In the genomic region with DNA sequence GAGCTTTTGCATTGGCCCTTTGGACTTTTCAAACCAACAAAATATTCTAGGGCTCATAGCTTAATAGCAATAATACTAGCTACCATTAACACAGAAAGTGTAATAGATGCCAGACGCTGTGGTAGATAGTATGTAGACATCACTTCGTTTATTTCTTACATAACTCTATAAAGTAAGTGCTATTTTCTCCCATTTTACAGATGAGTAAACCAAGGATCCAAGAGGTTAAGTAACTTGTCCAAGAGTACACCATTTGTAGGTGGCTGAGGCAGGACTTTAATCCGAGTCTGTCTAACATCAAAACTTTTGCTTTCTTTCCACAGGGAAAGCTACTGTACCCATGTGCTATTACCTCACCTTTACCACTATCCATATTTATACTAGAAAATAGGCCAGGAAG, we compare ENCODE assay signal across 24 cellular contexts.
"Had no signal": no experiment of that assay in that cellular context is flagged by ENCODE, and none has a peak within 500 bp of the region (broad histone marks: within the 10 kb centered on the region; RNA-seq: fewer than 3 reads in every experiment).

No MANE protein-coding gene starts in this region.

- H3K27ac Mint-ChIP-seq: activated CD8-positive, alpha-beta T cell treated with anti-CD3 and anti-CD28 coated beads, Interleukin-2, amount 10 ng/mL, durations not matched to agents 7 days and 5 days; activated naive CD4-positive, alpha-beta T cell treated with anti-CD3 and anti-CD28 coated beads, Interleukin-2, amount 50 U/mL, for 24 hours; activated T-cell treated with anti-CD3 and anti-CD28 coated beads, Interleukin-2, amount 50 U/mL, for 24 hours; activated T-helper 1 cell treated with anti-CD3 and anti-CD28 coated beads, Interleukin-12 subunit alpha, Interleukin-12 subunit beta, Interleukin-2, Interleukin-4 antibody, amounts not matched to agents 30 ng/mL and 10 ng/mL and 1 ng/mL, durations not matched to agents 14 hours and 24 hours and 36 hours had no signal

- H3K36me3 Mint-ChIP-seq: activated naive CD4-positive, alpha-beta T cell treated with anti-CD3 and anti-CD28 coated beads, Interleukin-2, amount 50 U/mL, for 24 hours; brain had no signal

- H3K36me3 ChIP-seq: WERI-Rb-1 had no signal

- H3K4me1 Mint-ChIP-seq: activated naive CD4-positive, alpha-beta T cell treated with anti-CD3 and anti-CD28 coated beads, Interleukin-2, amount 50 U/mL, for 24 hours had no signal

- DNase-seq: activated CD4-positive, alpha-beta T cell treated with anti-CD3 and anti-CD28 coated beads for 4 hours; activated CD4-positive, alpha-beta T cell treated with anti-CD3 and anti-CD28 coated beads, Interleukin-2, amount 50 U/mL, for 4 hours; activated CD8-positive, alpha-beta memory T cell treated with anti-CD3 and anti-CD28 coated beads, Interleukin-2, amount 50 U/mL, for 48 hours; activated CD8-positive, alpha-beta T cell treated with anti-CD3 and anti-CD28 coated beads, Interleukin-2, amount 10 ng/mL, durations not matched to agents 7 days and 5 days; activated effector memory CD4-positive, alpha-beta T cell treated with Interleukin-2 at 50 U/mL for 16 hours; activated naive CD4-positive, alpha-beta T cell; activated T-cell treated with anti-CD3 and anti-CD28 coated beads, Interleukin-2, amount 50 U/mL, for 24 hours; aorta; Karpas-422; MM.1S; NCI-H1105; NCI-H1436; NCI-H1694 treated with DMSO at 0.1 percent for 48 hours; NCI-H2029 treated with DMSO at 0.1 percent for 48 hours; NCI-H345; NCI-H510A; NCI-H526 treated with DMSO at 0.1 percent for 48 hours; NCI-H82; SIG-M5; T-helper 1 cell; WERI-Rb-1 had no signal

- H3K27ac ChIP-seq: WERI-Rb-1 had no signal

- ATAC-seq: activated CD8-positive, alpha-beta T cell treated with anti-CD3 and anti-CD28 coated beads, Interleukin-2, amount 10 ng/mL, durations not matched to agents 7 days and 5 days had no signal

- H3K9me3 Mint-ChIP-seq: activated naive CD4-positive, alpha-beta T cell treated with anti-CD3 and anti-CD28 coated beads, Interleukin-2, amount 50 U/mL, for 24 hours; activated T-cell treated with anti-CD3 and anti-CD28 coated beads, Interleukin-2, amount 50 U/mL, for 24 hours; activated T-helper 1 cell treated with anti-CD3 and anti-CD28 coated beads, Interleukin-12 subunit alpha, Interleukin-12 subunit beta, Interleukin-2, Interleukin-4 antibody, amounts not matched to agents 30 ng/mL and 10 ng/mL and 1 ng/mL, durations not matched to agents 14 hours and 24 hours and 36 hours; brain had no signal

- H3K4me3 Mint-ChIP-seq: activated CD8-positive, alpha-beta T cell treated with anti-CD3 and anti-CD28 coated beads, Interleukin-2, amount 10 ng/mL, durations not matched to agents 7 days and 5 days; activated naive CD4-positive, alpha-beta T cell treated with anti-CD3 and anti-CD28 coated beads, Interleukin-2, amount 50 U/mL, for 24 hours; activated T-cell treated with anti-CD3 and anti-CD28 coated beads, Interleukin-2, amount 50 U/mL, for 24 hours; activated T-helper 1 cell treated with anti-CD3 and anti-CD28 coated beads, Interleukin-12 subunit alpha, Interleukin-12 subunit beta, Interleukin-2, Interleukin-4 antibody, amounts not matched to agents 30 ng/mL and 10 ng/mL and 1 ng/mL, durations not matched to agents 14 hours and 24 hours and 36 hours; brain had no signal
